In the genomic region with DNA sequence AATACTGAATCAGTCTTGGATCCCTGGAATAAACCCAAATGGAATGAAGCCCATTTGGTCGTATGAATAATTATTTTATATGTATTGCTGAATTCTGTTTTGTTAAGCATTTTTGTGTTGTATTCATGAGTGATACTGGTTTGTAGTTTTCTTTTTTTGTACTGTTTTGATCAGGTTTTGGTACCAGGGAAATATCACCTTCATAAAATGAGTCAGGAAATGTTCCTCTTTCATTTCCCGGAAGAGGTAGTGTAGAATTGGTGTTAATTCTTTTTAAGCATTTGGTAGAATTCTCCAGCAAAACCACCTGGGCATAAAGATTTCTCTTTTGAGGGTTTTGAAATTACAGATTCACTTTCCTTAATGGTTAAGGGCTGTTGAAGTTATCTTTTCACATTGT, we compare ENCODE assay signal across 20 cellular contexts.
"Had no signal": no experiment of that assay in that cellular context is flagged by ENCODE, and none has a peak within 500 bp of the region (broad histone marks: within the 10 kb centered on the region; RNA-seq: fewer than 3 reads in every experiment).

No MANE protein-coding gene starts in this region.

- H3K9me3 Mint-ChIP-seq: naive B cell; stimulated activated naive B cell treated with anti-CD40 and anti-IgM and Interleukin-4, amounts not matched to agents 10 μg/mL and 1 μg/mL and 100 μg/mL, for 72 hours had no signal

- H3K27ac Mint-ChIP-seq: neural progenitor cell; stimulated activated naive B cell treated with anti-CD40 and anti-IgM and Interleukin-4, amounts not matched to agents 10 μg/mL and 1 μg/mL and 100 μg/mL, for 72 hours had no signal

- ATAC-seq: foreskin keratinocyte; left lobe of liver; lower lobe of right lung; Right ventricle myocardium inferior; sciatic nerve; stimulated activated naive B cell treated with anti-CD40 and anti-IgM and Interleukin-4, amounts not matched to agents 10 μg/mL and 1 μg/mL and 100 μg/mL, for 72 hours; upper lobe of right lung had no signal

- H3K27me3 Mint-ChIP-seq: naive B cell; stimulated activated naive B cell treated with anti-CD40 and anti-IgM and Interleukin-4, amounts not matched to agents 10 μg/mL and 1 μg/mL and 100 μg/mL, for 72 hours had no signal

- H3K36me3 Mint-ChIP-seq: naive B cell; stimulated activated naive B cell treated with anti-CD40 and anti-IgM and Interleukin-4, amounts not matched to agents 10 μg/mL and 1 μg/mL and 100 μg/mL, for 72 hours had no signal

- H3K4me3 Mint-ChIP-seq: naive B cell; neural progenitor cell; stimulated activated naive B cell treated with anti-CD40 and anti-IgM and Interleukin-4, amounts not matched to agents 10 μg/mL and 1 μg/mL and 100 μg/mL, for 72 hours had no signal

- H3K4me1 Mint-ChIP-seq: naive B cell; stimulated activated naive B cell treated with anti-CD40 and anti-IgM and Interleukin-4, amounts not matched to agents 10 μg/mL and 1 μg/mL and 100 μg/mL, for 72 hours had no signal

- DNase-seq: activated CD4-positive, alpha-beta T cell treated with anti-CD3 and anti-CD28 coated beads, Interleukin-2, amount 50 U/mL, for 48 hours; activated CD4-positive, CD25-positive, alpha-beta regulatory T cell treated with anti-CD3 and anti-CD28 coated beads, Interleukin-2, amount 50 U/mL, for 72 hours; activated gamma-delta T cell treated with Interleukin-2 at 50 U/mL for 16 hours; adrenal gland; cerebellar nuclear complex; foreskin keratinocyte; lower lobe of right lung; naive B cell; small intestine; stimulated activated CD4-positive, alpha-beta T cell treated with anti-CD3 and anti-CD28 coated beads, Interleukin-15, amount 100 ng/mL, for 24 hours; stimulated activated naive B cell treated with anti-CD40 and anti-IgM and Interleukin-4, amounts not matched to agents 10 μg/mL and 1 μg/mL and 100 μg/mL, for 72 hours; substantia nigra; T-helper 1 cell; thyroid gland; upper lobe of right lung; WERI-Rb-1 had no signal
